In genomic region chr10:121576139-121576538, GRCh38 we compare ENCODE assay signal across 1 cellular context.
TF ChIP-seq lines count a peak whose summit lies in the region.

No MANE protein-coding gene starts in this region.

TF ChIP-seq in H1, 55 proteins besides CTCF, POLR2A, EP300 and RAD21:
- TF ChIP-seq CHD1 (IDR thresholded peaks at IDR 0.05; ENCODE audit: low read depth, low read length) (no peak), TCF12 (IDR thresholded peaks at IDR 0.05; ENCODE audit: low read depth, low read length) (no peak), HDAC6 (IDR thresholded peaks at IDR 0.05; ENCODE audit: low read depth, low read length) (no peak), ASH2L (IDR thresholded peaks at IDR 0.05; ENCODE audit: low read length) (no peak), GABPA (IDR thresholded peaks at IDR 0.05; ENCODE audit: borderline replicate concordance, insufficient read depth, low read length) (no peak), USF2 (IDR thresholded peaks at IDR 0.05; ENCODE audit: low read length) (no peak), SAP30 (IDR thresholded peaks at IDR 0.05; ENCODE audit: insufficient read depth, insufficient replicate concordance, low read length) (no peak), SIN3A (conservative IDR thresholded peaks at IDR 0.05 in 1 of 2, IDR thresholded peaks at IDR 0.05 in 1 of 2; ENCODE audit: low read depth in 1 of 2, low read length in 2 of 2) (no peak), SP4 (IDR thresholded peaks at IDR 0.05; ENCODE audit: low read length) (no peak), CHD2 (IDR thresholded peaks at IDR 0.05; ENCODE audit: low read length) (no peak)
